In the genomic region with DNA sequence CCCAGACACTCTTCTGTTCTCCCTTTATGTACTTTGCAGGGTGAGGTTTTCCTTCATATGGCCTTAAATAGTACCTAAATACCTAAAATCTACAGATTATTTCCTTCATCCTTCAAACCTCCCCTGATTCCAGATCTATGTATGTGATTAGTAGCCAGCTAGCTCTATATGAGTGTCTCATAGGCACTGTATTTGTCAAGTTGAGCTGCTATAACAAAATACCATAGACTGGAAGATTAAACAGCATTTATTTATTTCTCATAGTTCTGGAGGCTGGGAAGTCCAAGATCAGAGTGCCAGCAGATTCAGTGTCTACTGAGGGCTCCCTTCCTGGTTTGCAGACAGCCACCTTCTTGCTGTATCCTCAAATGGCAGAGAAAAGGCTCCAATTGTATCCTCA, we compare ENCODE assay signal across 25 cellular contexts.
"Had no signal": no experiment of that assay in that cellular context is flagged by ENCODE, and none has a peak within 500 bp of the region (broad histone marks: within the 10 kb centered on the region; RNA-seq: fewer than 3 reads in every experiment).

No MANE protein-coding gene starts in this region.

- H3K9me3 ChIP-seq: colonic mucosa, esophagus muscularis mucosa, esophagus squamous epithelium, gastrocnemius medialis had no signal

- H3K36me3 ChIP-seq: colonic mucosa, esophagus muscularis mucosa, esophagus squamous epithelium, gastrocnemius medialis, gastroesophageal sphincter, heart left ventricle, heart right ventricle had no signal

- H3K27me3 ChIP-seq: colonic mucosa, dorsolateral prefrontal cortex, esophagus muscularis mucosa, gastrocnemius medialis, gastroesophageal sphincter had no signal

- DNase-seq: colonic mucosa; cortex of kidney; dermis blood vessel endothelial cell; dorsolateral prefrontal cortex; effector CD4-positive, alpha-beta T cell; effector CD8-positive, alpha-beta T cell; effector memory CD4-positive, alpha-beta T cell; effector memory CD8-positive, alpha-beta T cell; erythroblast; esophagus squamous epithelium; foreskin keratinocyte; foreskin melanocyte; gastrocnemius medialis; glutamatergic neuron; heart left ventricle; heart right ventricle had no signal

- H3K4me1 ChIP-seq: colonic mucosa, esophagus squamous epithelium, foreskin keratinocyte, gastrocnemius medialis, gastroesophageal sphincter had no signal

- H3K4me3 ChIP-seq: colonic mucosa, coronary artery, dorsolateral prefrontal cortex, esophagus muscularis mucosa, esophagus squamous epithelium, gastrocnemius medialis, gastroesophageal sphincter, heart left ventricle, heart right ventricle had no signal

- ATAC-seq: effector memory CD8-positive, alpha-beta T cell; esophagus mucosa; gastrocnemius medialis; gastroesophageal sphincter; heart right ventricle had no signal

- FAIRE-seq: colon, endometrium, endothelial cell of umbilical vein, frontal cortex had no signal

- H3K27ac ChIP-seq: colonic mucosa, coronary artery, epithelial cell of prostate, esophagus muscularis mucosa, esophagus squamous epithelium, foreskin keratinocyte, gastrocnemius medialis, gastroesophageal sphincter, heart left ventricle, heart right ventricle had no signal
